In genomic region chr12:115194448-115194847, GRCh38 we compare ENCODE assay signal across 31 cellular contexts.
"Had no signal": no experiment of that assay in that cellular context is flagged by ENCODE, and none has a peak within 500 bp of the region (broad histone marks: within the 10 kb centered on the region; RNA-seq: fewer than 3 reads in every experiment).

No MANE protein-coding gene starts in this region.

- H3K27me3 ChIP-seq: adrenal gland, body of pancreas, cardiac muscle cell, dorsolateral prefrontal cortex, heart left ventricle, neural progenitor cell, right atrium auricular region, spleen, suprapubic skin, tibial artery had no signal

- H3K36me3 ChIP-seq: adrenal gland, cardiac muscle cell, heart left ventricle, left ventricle myocardium inferior, neural progenitor cell, right atrium auricular region, spleen, suprapubic skin, tibial artery, WERI-Rb-1 had no signal

- H2AFZ ChIP-seq: neural progenitor cell had no signal

- H3K4me1 Mint-ChIP-seq: activated naive CD8-positive, alpha-beta T cell treated with anti-CD3 and anti-CD28 coated beads for 36 hours; naive thymus-derived CD8-positive, alpha-beta T cell had no signal

- ATAC-seq: activated CD4-positive, CD25-positive, alpha-beta regulatory T cell treated with anti-CD3 and anti-CD28 coated beads, Interleukin-2, amount 50 U/mL, for 24 hours; body of pancreas; heart left ventricle; naive thymus-derived CD8-positive, alpha-beta T cell had no signal

- H3K36me3 Mint-ChIP-seq: activated CD4-positive, alpha-beta memory T cell treated with anti-CD3 and anti-CD28 coated beads for 36 hours; activated naive CD8-positive, alpha-beta T cell treated with anti-CD3 and anti-CD28 coated beads for 36 hours; naive thymus-derived CD8-positive, alpha-beta T cell; neural progenitor cell had no signal

- DNase-seq: activated CD4-positive, alpha-beta memory T cell treated with anti-CD3 and anti-CD28 coated beads for 36 hours; activated CD4-positive, alpha-beta T cell treated with anti-CD3 and anti-CD28 coated beads for 48 hours; activated CD8-positive, alpha-beta memory T cell treated with anti-CD3 and anti-CD28 coated beads, Interleukin-2, amount 50 U/mL, for 4 hours; activated effector memory CD4-positive, alpha-beta T cell treated with anti-CD3 and anti-CD28 coated beads, Interleukin-2, amount 50 U/mL, for 16 hours; activated naive CD4-positive, alpha-beta T cell treated with anti-CD3 and anti-CD28 coated beads for 36 hours; activated naive CD8-positive, alpha-beta T cell treated with anti-CD3 and anti-CD28 coated beads for 36 hours; activated T-cell treated with anti-CD3 and anti-CD28 coated beads, Interleukin-2, amount 50 U/mL, for 1 hour; adrenal gland; aorta; body of pancreas; dorsolateral prefrontal cortex; effector memory CD4-positive, alpha-beta T cell; erythroblast; heart left ventricle; left ventricle myocardium inferior; naive thymus-derived CD8-positive, alpha-beta T cell; occipital lobe; spleen; stimulated activated naive CD4-positive, alpha-beta T cell; T-helper 9 cell; tibial artery; WERI-Rb-1 had no signal

- H3K4me3 ChIP-seq: adrenal gland, body of pancreas, cardiac muscle cell, coronary artery, dorsolateral prefrontal cortex, heart left ventricle, left ventricle myocardium inferior, lung, neural progenitor cell, right atrium auricular region, spleen, suprapubic skin, tibial artery had no signal

- H3K4me3 Mint-ChIP-seq: activated CD4-positive, alpha-beta memory T cell treated with anti-CD3 and anti-CD28 coated beads for 36 hours; activated naive CD4-positive, alpha-beta T cell treated with anti-CD3 and anti-CD28 coated beads for 36 hours; activated naive CD8-positive, alpha-beta T cell treated with anti-CD3 and anti-CD28 coated beads for 36 hours; activated T-helper 1 cell treated with anti-CD3 and anti-CD28 coated beads, Interleukin-12 subunit alpha, Interleukin-12 subunit beta, Interleukin-2, Interleukin-4 antibody, amounts not matched to agents 30 ng/mL and 10 ng/mL and 1 ng/mL, durations not matched to agents 14 hours and 24 hours and 36 hours; naive thymus-derived CD8-positive, alpha-beta T cell; neural progenitor cell; T-helper 1 cell treated with Interleukin-12 subunit alpha and Interleukin-12 subunit beta and Interleukin-4 antibody, amounts not matched to agents 30 μg/mL and 1 μg/mL, for 36 hours had no signal

- H3K27me3 Mint-ChIP-seq: activated naive CD8-positive, alpha-beta T cell treated with anti-CD3 and anti-CD28 coated beads for 36 hours had no signal

- H3K4me2 ChIP-seq: neural progenitor cell had no signal

- H3K27ac ChIP-seq: adrenal gland, body of pancreas, cardiac muscle cell, coronary artery, dorsolateral prefrontal cortex, heart left ventricle, left ventricle myocardium inferior, neural progenitor cell, right atrium auricular region, spleen, suprapubic skin, tibial artery, WERI-Rb-1 had no signal

- H3K9me3 ChIP-seq: adrenal gland, body of pancreas, heart left ventricle, left ventricle myocardium inferior, right atrium auricular region, suprapubic skin, tibial artery had no signal

- H3K4me1 ChIP-seq: adrenal gland, body of pancreas, left ventricle myocardium inferior, right atrium auricular region, spleen, suprapubic skin, tibial artery had no signal

- H3K9ac ChIP-seq: neural progenitor cell had no signal

- H3K9me3 Mint-ChIP-seq: neural progenitor cell had no signal

- H3K27ac Mint-ChIP-seq: activated CD4-positive, alpha-beta memory T cell treated with anti-CD3 and anti-CD28 coated beads for 36 hours; activated naive CD4-positive, alpha-beta T cell treated with anti-CD3 and anti-CD28 coated beads for 36 hours; activated naive CD8-positive, alpha-beta T cell treated with anti-CD3 and anti-CD28 coated beads for 36 hours; activated T-helper 1 cell treated with anti-CD3 and anti-CD28 coated beads, Interleukin-12 subunit alpha, Interleukin-12 subunit beta, Interleukin-2, Interleukin-4 antibody, amounts not matched to agents 30 ng/mL and 10 ng/mL and 1 ng/mL, durations not matched to agents 14 hours and 24 hours and 36 hours; naive thymus-derived CD8-positive, alpha-beta T cell; neural progenitor cell; T-helper 1 cell treated with Interleukin-12 subunit alpha and Interleukin-12 subunit beta and Interleukin-4 antibody, amounts not matched to agents 30 μg/mL and 1 μg/mL, for 36 hours had no signal
